Comparison of ENCODE assay signal across 10 cellular contexts in genomic region chr10:50541921-50542320, GRCh38.
DNase-seq lines count a peak whose midpoint lies in the region; ATAC-seq and TF ChIP-seq lines count a peak whose summit lies in the region.
"Had no signal": no experiment of that assay in that cellular context is flagged by ENCODE, and none has a peak within 500 bp of the region (broad histone marks: within the 10 kb centered on the region; RNA-seq: fewer than 3 reads in every experiment).

No MANE protein-coding gene starts in this region.

- H3K27ac ChIP-seq in testis: no peak overlapping the region
- H3K27ac ChIP-seq: neural progenitor cell had no signal

- H3K27me3 ChIP-seq in testis: no peaks in the 10 kb centered on the region
- H3K27me3 ChIP-seq: neural progenitor cell had no signal

- peaks cover 77% of the 10 kb centered on the region for H3K4me1 Mint-ChIP-seq in activated naive CD8-positive, alpha-beta T cell treated with anti-CD3 and anti-CD28 coated beads for 36 hours

- H3K36me3 Mint-ChIP-seq in activated naive CD8-positive, alpha-beta T cell treated with anti-CD3 and anti-CD28 coated beads for 36 hours: peaks cover 16% of the 10 kb centered on the region
- H3K36me3 Mint-ChIP-seq: neural progenitor cell had no signal

- no peaks in the 10 kb centered on the region for H3K27me3 Mint-ChIP-seq in activated naive CD8-positive, alpha-beta T cell treated with anti-CD3 and anti-CD28 coated beads for 36 hours

- H3K4me3 ChIP-seq in testis: no peak overlapping the region
- H3K4me3 ChIP-seq: neural progenitor cell had no signal

- ATAC-seq in GM18502 (IDR thresholded peaks at IDR 0.05; ENCODE audit: poor library complexity, unreplicated experiment) (peak; percentile 42), GM19035 (IDR thresholded peaks at IDR 0.05; ENCODE audit: unreplicated experiment) (peak; percentile 36), HG02798 (IDR thresholded peaks at IDR 0.05; ENCODE audit: poor library complexity, unreplicated experiment) (peak; percentile 45)
- ATAC-seq: HCT116 had no signal

- H3K9me3 Mint-ChIP-seq in activated naive CD8-positive, alpha-beta T cell treated with anti-CD3 and anti-CD28 coated beads for 36 hours: peaks cover 4% of the 10 kb centered on the region

- TF ChIP-seq CTCF in testis (IDR thresholded peaks at IDR 0.05): no peak

- H3K36me3 ChIP-seq in testis (ENCODE audit: low read depth, missing control alignments): no peaks in the 10 kb centered on the region
- H3K36me3 ChIP-seq: neural progenitor cell had no signal

- WGBS in testis, 2 donors: 60 to 76% methylated on average over 4 of the region's 4 CpGs

- intact Hi-C loops in testis (cut with DNase I; ENCODE audit: low total_unique reads): no loop called here

- peaks cover 9% of the 10 kb centered on the region for H3K4me1 ChIP-seq in testis

- no peak for DNase-seq in activated naive CD8-positive, alpha-beta T cell treated with anti-CD3 and anti-CD28 coated beads for 36 hours
- DNase-seq in stimulated activated CD4-positive, alpha-beta T cell treated with anti-CD3 and anti-CD28 coated beads, Interleukin-2, amount 100 ng/mL, for 24 hours: no peak
- DNase-seq in 8988T (no peak), testis (no peak)
- DNase-seq: NCI-H69 had no signal

- no peaks in the 10 kb centered on the region for H3K9me3 ChIP-seq in testis

- H3K4me3 Mint-ChIP-seq in activated naive CD8-positive, alpha-beta T cell treated with anti-CD3 and anti-CD28 coated beads for 36 hours: no peak overlapping the region
- H3K4me3 Mint-ChIP-seq: neural progenitor cell had no signal

- peak overlapping the region; percentile 95 for H3K27ac Mint-ChIP-seq in activated naive CD8-positive, alpha-beta T cell treated with anti-CD3 and anti-CD28 coated beads for 36 hours
- H3K27ac Mint-ChIP-seq: neural progenitor cell had no signal

- TF ChIP-seq POLR2A in testis (IDR thresholded peaks at IDR 0.05): no peak
